ENCODE assay signal across 8 cellular contexts in genomic region chr5:150122158-150122510, GRCh38. TPM values are rescaled to one million over a fixed set of nuclear protein-coding genes. Genes with fewer than 3 reads are reported as not detected.
DNase-seq lines count a peak whose midpoint lies in the region; ATAC-seq, FAIRE-seq and TF ChIP-seq lines count a peak whose summit lies in the region.

No MANE protein-coding gene starts in this region.

- H3K4me3 ChIP-seq in DOHH2 (ENCODE audit: low read length) (no peak overlapping the region), MM.1S (ENCODE audit: low read length) (no peak overlapping the region), K562 (no peak overlapping the region), spleen (no peak overlapping the region)

- no peaks in the 10 kb centered on the region for H3K4me1 Mint-ChIP-seq in glutamatergic neuron (ENCODE audit: low read depth, unreplicated experiment)

- no peaks in the 10 kb centered on the region for H3K9me2 ChIP-seq in DOHH2 (replicated peaks; ENCODE audit: control insufficient read depth, low read length)
- H3K9me2 ChIP-seq in MM.1S (replicated peaks; ENCODE audit: insufficient read depth, low read length): no peaks in the 10 kb centered on the region

- H4K20me1 ChIP-seq in DOHH2 (ENCODE audit: control insufficient read depth, insufficient read depth, low read depth, low read length) (no peaks in the 10 kb centered on the region), MM.1S (ENCODE audit: insufficient read depth, low read length) (no peaks in the 10 kb centered on the region), K562 (replicated peaks; ENCODE audit: control insufficient read depth, insufficient read depth, low read length) (no peaks in the 10 kb centered on the region)

- peaks cover 4% of the 10 kb centered on the region for H3K9me3 Mint-ChIP-seq in glutamatergic neuron (ENCODE audit: unreplicated experiment)

- peak; percentile 81 for FAIRE-seq in K562 (lab: Jason Lieb, UNC)

- intact Hi-C loops in K562 (cut with micrococcal nuclease): loop anchor here (10.0 kb wide), 2 partner anchors 47 to 287 kb away; no protein-coding TSS in a partner anchor
- intact Hi-C loops in spleen (cut with DNase I; ENCODE audit: low total_unique reads): no loop called here

- H3K79me2 ChIP-seq in DOHH2 (ENCODE audit: control insufficient read depth, low read length): no peaks in the 10 kb centered on the region
- no peaks in the 10 kb centered on the region for H3K79me2 ChIP-seq in MM.1S (ENCODE audit: low read length)
- no peaks in the 10 kb centered on the region for H3K79me2 ChIP-seq in K562 (ENCODE audit: control insufficient read depth, insufficient read depth, low read length)

- H3K4me3 Mint-ChIP-seq in glutamatergic neuron (ENCODE audit: unreplicated experiment): no peak overlapping the region

- DNase-seq in MM.1S (peak; percentile 48), K562 (ENCODE audit: extremely low read depth in 1 of 4, low spot score in 3 of 4) (peak; percentile 72 to 82 (median 76)), spleen (peak; percentile 79), glutamatergic neuron (no peak), NCI-H2171 (lab: John Stamatoyannopoulos, UW) (no peak)

- ATAC-seq in GM19468 (IDR thresholded peaks at IDR 0.05; ENCODE audit: extremely low read depth, unreplicated experiment): peak; percentile 57
- ATAC-seq in K562: peak; percentile 92
- ATAC-seq in GM18858 (IDR thresholded peaks at IDR 0.05; ENCODE audit: unreplicated experiment): no peak

- H3K27ac Mint-ChIP-seq in glutamatergic neuron (ENCODE audit: unreplicated experiment): no peak overlapping the region

- H3K36me3 Mint-ChIP-seq in glutamatergic neuron (ENCODE audit: unreplicated experiment): no peaks in the 10 kb centered on the region

- H3K27me3 ChIP-seq in DOHH2 (ENCODE audit: control insufficient read depth, low read length) (no peaks in the 10 kb centered on the region), MM.1S (replicated peaks; ENCODE audit: insufficient read depth, low read length) (no peaks in the 10 kb centered on the region), K562 (ENCODE audit: control insufficient read depth in 2 of 2, insufficient read depth in 2 of 2, low read length in 2 of 2) (no peaks in the 10 kb centered on the region), spleen (replicated peaks in 1 of 7) (no peaks in the 10 kb centered on the region)

- BruUV-seq in K562 (replicated peaks; lab: Mats Ljungman, UMichigan): no TSS peak

- H3K36me3 ChIP-seq in DOHH2 (ENCODE audit: control insufficient read depth, low read length): no peaks in the 10 kb centered on the region
- H3K36me3 ChIP-seq in MM.1S (replicated peaks; ENCODE audit: insufficient read depth, low read length): no peaks in the 10 kb centered on the region
- H3K36me3 ChIP-seq in K562 (ENCODE audit: control insufficient read depth, insufficient read depth, low read length): no peaks in the 10 kb centered on the region
- peaks cover 0 to 95% (median 0%) of the 10 kb centered on the region in 6 donors for H3K36me3 ChIP-seq in spleen

- H2AFZ ChIP-seq in MM.1S (ENCODE audit: low read length) (peak overlapping the region; percentile 64; the same call in 1 of the 2 replicates), K562 (ENCODE audit: low read depth, low read length) (peak overlapping the region; percentile 76; the same call in 1 of the 2 replicates)

- in situ Hi-C loops in K562 (cut with MboI): no loop called here

- H3K9me1 ChIP-seq in K562 (ENCODE audit: control insufficient read depth, insufficient read depth, low read length): no peaks in the 10 kb centered on the region

- H3F3A ChIP-seq in DOHH2 (ENCODE audit: control insufficient read depth, insufficient read depth): no peaks in the 10 kb centered on the region
- H3F3A ChIP-seq in MM.1S (ENCODE audit: insufficient read depth, low read length): no peaks in the 10 kb centered on the region

- peaks cover 6% of the 10 kb centered on the region for H3K27me3 Mint-ChIP-seq in glutamatergic neuron (ENCODE audit: unreplicated experiment)

- H3K4me1 ChIP-seq in DOHH2 (ENCODE audit: control insufficient read depth, low read length): no peaks in the 10 kb centered on the region
- H3K4me1 ChIP-seq in MM.1S (ENCODE audit: low read length): no peaks in the 10 kb centered on the region
- H3K4me1 ChIP-seq in K562 (replicated peaks in 1 of 2; ENCODE audit: control insufficient read depth in 2 of 2, insufficient read depth in 2 of 2, low read length in 2 of 2): peaks cover 6 to 16% of the 10 kb centered on the region in 2 experiments; a peak in 3 of 5 replicates
- peaks cover 0 to 26% (median 6%) of the 10 kb centered on the region in 6 donors for H3K4me1 ChIP-seq in spleen

- H3K9me3 ChIP-seq in DOHH2 (ENCODE audit: control insufficient read depth, insufficient read depth, low read length) (no peaks in the 10 kb centered on the region), MM.1S (replicated peaks; ENCODE audit: insufficient read depth, low read length) (no peaks in the 10 kb centered on the region), K562 (replicated peaks; ENCODE audit: control insufficient read depth, insufficient read depth, low read depth, low read length) (no peaks in the 10 kb centered on the region), spleen (no peaks in the 10 kb centered on the region)

- H3K27ac ChIP-seq in DOHH2 (ENCODE audit: low read depth, low read length) (no peak overlapping the region), MM.1S (ENCODE audit: low read length) (no peak overlapping the region), K562 (ENCODE audit: extremely low read depth, low read depth, low read length) (no peak overlapping the region; the same call in 2 of the 3 replicates), spleen (peak overlapping the region in 2 of 8 donors; percentile 11 to 52)

- POLR2A ChIA-PET in K562 (lab: Yijun Ruan, JAX): interaction anchor here (0.8 kb wide), 1 partner anchor 12 kb away, joined by 3 read pairs; no protein-coding TSS in a partner anchor

- H3K4me2 ChIP-seq in DOHH2 (ENCODE audit: low read length): no peak overlapping the region
- H3K4me2 ChIP-seq in MM.1S (ENCODE audit: low read depth, low read length): no peak overlapping the region
- peak overlapping the region; percentile 9; the same call in 1 of the 2 replicates for H3K4me2 ChIP-seq in K562 (ENCODE audit: insufficient read depth, low read length)

- peak; percentile 63 for TF ChIP-seq CTCF in DOHH2 (IDR thresholded peaks at IDR 0.05; ENCODE audit: low read depth, low read length, poor library complexity, severe bottlenecking)
- TF ChIP-seq CTCF in MM.1S (IDR thresholded peaks at IDR 0.05; ENCODE audit: low read length): peak; percentile 65
- peak; percentile 81 to 83 (median 82) for TF ChIP-seq CTCF in K562 (IDR thresholded peaks at IDR 0.05 in 2 of 3, conservative IDR thresholded peaks at IDR 0.05 in 1 of 3; ENCODE audit: insufficient read depth in 2 of 3, low read depth in 1 of 3, low read length in 3 of 3)
- peak in 2 of 11 experiments; percentile 14 to 34 for TF ChIP-seq CTCF in spleen (IDR thresholded peaks at IDR 0.05 in 8 of 11, conservative IDR thresholded peaks at IDR 0.05 in 3 of 11)
- no peak for TF ChIP-seq CTCF in glutamatergic neuron (IDR thresholded peaks at IDR 0.05; ENCODE audit: partially characterized antibody, unreplicated experiment)

- peak; percentile 73 to 82 for TF ChIP-seq RAD21 in K562 (CRISPR knock-in tag; conservative IDR thresholded peaks at IDR 0.05 in 1 of 2, IDR thresholded peaks at IDR 0.05 in 1 of 2)

- H3K9ac ChIP-seq in MM.1S (ENCODE audit: low read length): no peak overlapping the region
- H3K9ac ChIP-seq in K562 (ENCODE audit: insufficient read depth in 1 of 2, low read depth in 2 of 2, low read length in 2 of 2): no peak overlapping the region

- CTCF ChIA-PET in K562 (lab: Yijun Ruan, JAX; ENCODE audit: low intra/inter-chr PET ratio): no interaction called here

- WGBS in K562 (ENCODE audit: insufficient coverage, low coverage, missing lambda C conversion rate): 9% methylated on average over 5 of the region's 5 CpGs
- whole genome bisulfite sequencing in spleen, 5 donors: 37 to 71% (median 47%) methylated on average over 1 to 5 of the region's 5 CpGs

- no peak for TF ChIP-seq EP300 in K562 (IDR thresholded peaks at IDR 0.05; ENCODE audit: low read length)

- TF ChIP-seq POLR2A in K562 (conservative IDR thresholded peaks at IDR 0.05) (no peak), spleen (IDR thresholded peaks at IDR 0.05) (no peak)

RNA-seq across cellular contexts. Expression of gene PDGFRB, which starts 33.5 kb away (rescaled TPM):
- total RNA-seq in K562 (2011; cell fraction: chromatin; rRNA removed; ENCODE audit: low replicate concordance): 2.1 and 7.7 TPM in 2 replicates
- total RNA-seq in K562 (2011; cell fraction: nucleolus; rRNA removed): 1.8 and 5.2 TPM in 2 replicates
- 3.0 and 3.6 TPM in 2 replicates for total RNA-seq in K562 (2011; cell fraction: nucleoplasm; rRNA removed)
- total RNA-seq in K562 (2014; rRNA removed) (0.09 TPM in 1 of 2 replicates, not detected in the other), K562 (2014; rRNA removed; fragmentation: Illumina TruSeq; extraction: Trizol) (0.07 and 0.13 TPM in 2 replicates), K562 (2015; rRNA removed; fragmentation: Illumina TruSeq; extraction: Trizol) (not detected in 2 replicates), K562 (2021) (0.51 and 0.86 TPM in 2 replicates), spleen (100 to 1,000 TPM in 3 of 7 donors, 10 to 100 TPM in 4; 66.8 to 144 (median 97.1) TPM), glutamatergic neuron (ENCODE audit: unreplicated experiment) (2.9 TPM)
- polyA plus RNA-seq in K562 (2011; rRNA removed) (1.1 and 1.5 TPM in 2 replicates), K562 (2014; fragmentation: Illumina TruSeq; extraction: Trizol) (0.03 and 0.09 TPM in 2 replicates), K562 (2014; fragmentation: Nextera tagmentation; extraction: Ambion mirVana) (not detected), K562 (2014; rRNA removed) (0.01 and 0.07 TPM in 2 replicates), spleen (10 to 100 TPM; 12.8 to 27.4 (median 14.2) TPM)
- polyA plus RNA-seq in K562 (2011; cell fraction: cytosol; rRNA removed): 0.71 and 1.6 TPM in 2 replicates
- 2.5 and 3.8 TPM in 2 replicates for polyA plus RNA-seq in K562 (2011; cell fraction: nucleus; rRNA removed)
- 0.14 and 0.29 TPM in 2 replicates for polyA plus RNA-seq in K562 (2012)
- polyA minus RNA-seq in K562 (2011; rRNA and poly(A)+ RNA removed): 0.48 and 1.0 TPM in 2 replicates
- 2.6 and 3.1 TPM in 2 replicates for polyA minus RNA-seq in K562 (2011; cell fraction: cytosol; rRNA and poly(A)+ RNA removed)
- 1.5 and 3.9 TPM in 2 replicates for polyA minus RNA-seq in K562 (2011; cell fraction: nucleus; rRNA and poly(A)+ RNA removed)

RNA-seq across cellular contexts. Expression of gene CSF1R, which starts 35.8 kb away (rescaled TPM):
- total RNA-seq in K562 (2011; cell fraction: chromatin; rRNA removed; ENCODE audit: low replicate concordance): not detected in 2 replicates
- not detected in 2 replicates for total RNA-seq in K562 (2011; cell fraction: nucleolus; rRNA removed)
- total RNA-seq in K562 (2011; cell fraction: nucleoplasm; rRNA removed): not detected in 2 replicates
- total RNA-seq in K562 (2014; rRNA removed) (not detected in 2 replicates), K562 (2014; rRNA removed; fragmentation: Illumina TruSeq; extraction: Trizol) (not detected in 2 replicates), K562 (2015; rRNA removed; fragmentation: Illumina TruSeq; extraction: Trizol) (not detected in 2 replicates), K562 (2021) (0.20 and 0.22 TPM in 2 replicates), spleen (100 to 1,000 TPM; 285 to 429 (median 312) TPM), glutamatergic neuron (ENCODE audit: unreplicated experiment) (not detected)
- polyA plus RNA-seq in K562 (2011; rRNA removed) (0.03 TPM in 1 of 2 replicates, not detected in the other), K562 (2014; fragmentation: Illumina TruSeq; extraction: Trizol) (not detected in 2 replicates), K562 (2014; fragmentation: Nextera tagmentation; extraction: Ambion mirVana) (not detected), K562 (2014; rRNA removed) (0.64 TPM in 1 of 2 replicates, not detected in the other), spleen (10 to 100 TPM; 23.1 to 30.1 (median 28.2) TPM)
- 0.03 TPM in 1 of 2 replicates, not detected in the other for polyA plus RNA-seq in K562 (2011; cell fraction: cytosol; rRNA removed)
- 0.13 TPM in 1 of 2 replicates, not detected in the other for polyA plus RNA-seq in K562 (2011; cell fraction: nucleus; rRNA removed)
- 0.12 TPM in 1 of 2 replicates, not detected in the other for polyA plus RNA-seq in K562 (2012)
- 0.39 TPM in 1 of 2 replicates, not detected in the other for polyA minus RNA-seq in K562 (2011; rRNA and poly(A)+ RNA removed)
- polyA minus RNA-seq in K562 (2011; cell fraction: cytosol; rRNA and poly(A)+ RNA removed): not detected in 2 replicates
- not detected in 2 replicates for polyA minus RNA-seq in K562 (2011; cell fraction: nucleus; rRNA and poly(A)+ RNA removed)

RNA-seq across cellular contexts. Expression of gene CDX1, which starts 44.4 kb away (rescaled TPM):
- total RNA-seq in K562 (2011; cell fraction: chromatin; rRNA removed; ENCODE audit: low replicate concordance): not detected in 2 replicates
- total RNA-seq in K562 (2011; cell fraction: nucleolus; rRNA removed): not detected in 2 replicates
- total RNA-seq in K562 (2011; cell fraction: nucleoplasm; rRNA removed): not detected in 2 replicates
- total RNA-seq in K562 (2014; rRNA removed): not detected in 2 replicates
- total RNA-seq in K562 (2014; rRNA removed; fragmentation: Illumina TruSeq; extraction: Trizol): not detected in 2 replicates
- total RNA-seq in K562 (2015; rRNA removed; fragmentation: Illumina TruSeq; extraction: Trizol): not detected in 2 replicates
- total RNA-seq in K562 (2021): 0.16 TPM in 1 of 2 replicates, not detected in the other
- polyA plus RNA-seq in K562 (2011; rRNA removed): 0.06 TPM in 1 of 2 replicates, not detected in the other
- not detected in 2 replicates for polyA plus RNA-seq in K562 (2011; cell fraction: cytosol; rRNA removed)
- not detected in 2 replicates for polyA plus RNA-seq in K562 (2011; cell fraction: nucleus; rRNA removed)
- polyA plus RNA-seq in K562 (2012): not detected in 2 replicates
- not detected in 2 replicates for polyA plus RNA-seq in K562 (2014; fragmentation: Illumina TruSeq; extraction: Trizol)
- polyA plus RNA-seq in K562 (2014; fragmentation: Nextera tagmentation; extraction: Ambion mirVana): not detected
- polyA plus RNA-seq in K562 (2014; rRNA removed): not detected in 2 replicates
- not detected in 2 replicates for polyA minus RNA-seq in K562 (2011; rRNA and poly(A)+ RNA removed)
- not detected in 2 replicates for polyA minus RNA-seq in K562 (2011; cell fraction: cytosol; rRNA and poly(A)+ RNA removed)
- polyA minus RNA-seq in K562 (2011; cell fraction: nucleus; rRNA and poly(A)+ RNA removed): not detected in 2 replicates
- total RNA-seq in spleen: under 1 TPM in 2 of 7 donors, not detected in 5; 0.25 to 0.47 TPM
- polyA plus RNA-seq in spleen: 1 to 10 TPM in 1 of 3 donors, under 1 TPM in 2; 0.26 to 1.3 (median 0.41) TPM
- total RNA-seq in glutamatergic neuron (ENCODE audit: unreplicated experiment): not detected

Comparison
In these comparisons a context has a peak if more than half of its experiments do, and no peak if none do; other contexts are left out.
1. DNase-seq: peak in MM.1S (single experiment), K562 (4 of 4) and spleen (single experiment); none in glutamatergic neuron (single experiment) and NCI-H2171 (single experiment).
2. RNA of gene PDGFRB, which starts 33.5 kb away (total RNA-seq): 66.8 to 144 TPM in spleen; 2.9 TPM in glutamatergic neuron (single experiment) and 0.07 to 7.7 TPM in K562; every median in the first group is over 4 times any median in the second.
3. RNA of gene CSF1R, which starts 35.8 kb away (total RNA-seq): 285 to 429 TPM in spleen; 0.20 to 0.22 TPM in K562 and not detected in glutamatergic neuron (single experiment); every median in the first group is over 100 times any median in the second.